12 cellular contexts compared by ENCODE assay signal in genomic region chr19:1181606-1182005, GRCh38. TPM values are rescaled to one million over a fixed set of nuclear protein-coding genes. Genes with fewer than 3 reads are reported as not detected.
DNase-seq lines count a peak whose midpoint lies in the region; ATAC-seq and TF ChIP-seq lines count a peak whose summit lies in the region.
"Had no signal": no experiment of that assay in that cellular context is flagged by ENCODE, and none has a peak within 500 bp of the region (broad histone marks: within the 10 kb centered on the region; RNA-seq: fewer than 3 reads in every experiment).

No MANE protein-coding gene starts in this region.

- H3K36me3 ChIP-seq in HCT116 (ENCODE audit: control insufficient read depth in 1 of 2, insufficient read depth in 2 of 2, low read length in 2 of 2): no peaks in the 10 kb centered on the region
- no peaks in the 10 kb centered on the region for H3K36me3 ChIP-seq in spleen
- H3K36me3 ChIP-seq: esophagus muscularis mucosa had no signal

- no peak overlapping the region for H3K4me3 Mint-ChIP-seq in activated B cell treated with CpG ODN at 0.5 μM for 24 hours
- H3K4me3 Mint-ChIP-seq: brain had no signal

- CTCF ChIA-PET in HCT116 (lab: Charles Lee) (interaction anchor here (3.5 kb wide), 1 partner anchor 69 kb away, joined by 12 read pairs; no protein-coding TSS in a partner anchor), activated B cell treated with CpG ODN at 0.5 μM for 24 hours (lab: Charles Lee) (no interaction called here)

- H3K27ac ChIP-seq in HCT116 (ENCODE audit: low read depth, low read length) (peak overlapping the region; percentile 93), spleen (peak overlapping the region in 5 of 8 donors; percentile 7 to 99 (median 88))
- H3K27ac ChIP-seq: esophagus muscularis mucosa had no signal

- peak overlapping the region; percentile 70 for H3K9ac ChIP-seq in HCT116 (ENCODE audit: low read length)

- no TSS peak for BruUV-seq in HCT116 (replicated peaks; lab: Mats Ljungman, UMichigan)

- peaks cover 13% of the 10 kb centered on the region for H3K4me1 Mint-ChIP-seq in activated B cell treated with CpG ODN at 0.5 μM for 24 hours

- intact Hi-C loops in HCT116 (cut with micrococcal nuclease): loop anchor here (5.0 to 10.0 kb wide), 2 partner anchors 79 to 257 kb away; partner anchors contain the start of genes ARID3A and GPX4
- intact Hi-C loops in activated B cell treated with CpG ODN at 0.5 μM for 24 hours (cut with micrococcal nuclease): no loop called here
- intact Hi-C loops in left colon (cut with DNase I, micrococcal nuclease): loop anchor here in 1 of 2 donors (5.0 kb wide), 1 partner anchor 69 kb away; no protein-coding TSS in a partner anchor
- intact Hi-C loops in spleen (cut with DNase I; ENCODE audit: low total_unique reads): no loop called here

- H3K9me2 ChIP-seq in HCT116 (ENCODE audit: insufficient read depth): no peaks in the 10 kb centered on the region

- no peak for TF ChIP-seq POLR2A in HCT116 (IDR thresholded peaks at IDR 0.05; ENCODE audit: borderline replicate concordance, extremely low read depth, insufficient read depth, insufficient read length)
- no peak for TF ChIP-seq POLR2A in spleen (IDR thresholded peaks at IDR 0.05)

- RAD21 ChIA-PET in HCT116 (lab: Charles Lee; ENCODE audit: low non-redundant PET in 1 of 2, low total read pairs in 2 of 2, uncharacterized antibody in 2 of 2, unreplicated experiment in 2 of 2): no interaction called here

- DNase-seq in HCT116 (ENCODE audit: low read depth, low spot score) (no peak), activated B cell treated with CpG ODN at 0.5 μM for 24 hours (no peak), left colon (peak in 1 of 2 donors; percentile 61), spleen (no peak), midbrain (lab: John Stamatoyannopoulos, UW) (no peak), inferior parietal cortex (ENCODE audit: extremely low spot score) (no peak), kidney glomerular epithelial cell (lab: John Stamatoyannopoulos, UW) (no peak)
- DNase-seq: stimulated activated CD4-positive, alpha-beta T cell treated with anti-CD3 and anti-CD28 coated beads, Interleukin-2, amount 100 ng/mL, for 24 hours; SW 1271 had no signal

- peak overlapping the region; percentile 89 for H3K4me2 ChIP-seq in HCT116 (ENCODE audit: low read length)

- no peaks in the 10 kb centered on the region for H3K79me2 ChIP-seq in HCT116 (ENCODE audit: insufficient read depth, low read length)

- peak overlapping the region; percentile 41 for H3K27ac Mint-ChIP-seq in activated B cell treated with CpG ODN at 0.5 μM for 24 hours

- TF ChIP-seq RAD21 in HCT116 (IDR thresholded peaks at IDR 0.05; ENCODE audit: low read depth): no peak

- no peak overlapping the region for H2AFZ ChIP-seq in HCT116 (ENCODE audit: low read depth, low read length, poor library complexity, severe bottlenecking)

- H3K27me3 Mint-ChIP-seq in activated B cell treated with CpG ODN at 0.5 μM for 24 hours: no peaks in the 10 kb centered on the region

- H3K4me3 ChIP-seq in HCT116 (replicated peaks in 1 of 2; ENCODE audit: low read depth in 1 of 2, low read length in 2 of 2): peak overlapping the region in 1 of 2 experiments; percentile 30; a peak in 1 of 4 replicates
- H3K4me3 ChIP-seq in spleen: no peak overlapping the region
- H3K4me3 ChIP-seq: esophagus muscularis mucosa had no signal

- peak; percentile 32 for ATAC-seq in HCT116
- ATAC-seq in activated B cell treated with CpG ODN at 0.5 μM for 24 hours (ENCODE audit: low read depth): no peak
- ATAC-seq in left colon: peak; percentile 70
- ATAC-seq in GM18520 (IDR thresholded peaks at IDR 0.05; ENCODE audit: unreplicated experiment): no peak

- WGBS in spleen, 5 donors: 78 to 88% (median 80%) methylated on average over 10 to 11 of the region's 11 CpGs

- H3K9me3 ChIP-seq in HCT116 (ENCODE audit: control insufficient read depth in 1 of 2, insufficient read depth in 1 of 2, low read depth in 1 of 2, low read length in 2 of 2) (no peaks in the 10 kb centered on the region), spleen (no peaks in the 10 kb centered on the region)
- H3K9me3 ChIP-seq: esophagus muscularis mucosa had no signal

- no peaks in the 10 kb centered on the region for H3K36me3 Mint-ChIP-seq in activated B cell treated with CpG ODN at 0.5 μM for 24 hours (ENCODE audit: low read depth)
- H3K36me3 Mint-ChIP-seq: brain had no signal

- H3K4me1 ChIP-seq in HCT116 (ENCODE audit: control insufficient read depth in 1 of 2, insufficient read depth in 2 of 2, low read length in 2 of 2): peaks cover 79 to 95% of the 10 kb centered on the region in 2 experiments
- H3K4me1 ChIP-seq in spleen: peaks cover 9 to 86% (median 50%) of the 10 kb centered on the region in 6 donors

- TF ChIP-seq CTCF in HCT116 (IDR thresholded peaks at IDR 0.05 in 2 of 3, conservative IDR thresholded peaks at IDR 0.05 in 1 of 3; ENCODE audit: borderline replicate concordance in 1 of 3, insufficient read depth in 1 of 3, low read depth in 2 of 3, low read length in 2 of 3): no peak
- TF ChIP-seq CTCF in activated B cell treated with CpG ODN at 0.5 μM for 24 hours (IDR thresholded peaks at IDR 0.05): no peak
- no peak for TF ChIP-seq CTCF in spleen (IDR thresholded peaks at IDR 0.05 in 8 of 11, conservative IDR thresholded peaks at IDR 0.05 in 3 of 11)

- H3K27me3 ChIP-seq in HCT116 (ENCODE audit: insufficient read depth, low read length) (no peaks in the 10 kb centered on the region), spleen (replicated peaks in 1 of 7) (no peaks in the 10 kb centered on the region)

- H3K9me3 Mint-ChIP-seq in activated B cell treated with CpG ODN at 0.5 μM for 24 hours: no peaks in the 10 kb centered on the region
- H3K9me3 Mint-ChIP-seq: brain had no signal

- POLR2A ChIA-PET in HCT116 (lab: Charles Lee) (interaction anchor here (1.0 kb wide), 1 partner anchor 77 kb away, joined by 3 read pairs; no protein-coding TSS in a partner anchor), activated B cell treated with CpG ODN at 0.5 μM for 24 hours (lab: Charles Lee) (no interaction called here)

- H4K20me1 ChIP-seq in HCT116 (ENCODE audit: insufficient read depth): no peaks in the 10 kb centered on the region

TF ChIP-seq in HCT116, 20 proteins besides CTCF, POLR2A, EP300 and RAD21:
- TF ChIP-seq, protein P1, sequence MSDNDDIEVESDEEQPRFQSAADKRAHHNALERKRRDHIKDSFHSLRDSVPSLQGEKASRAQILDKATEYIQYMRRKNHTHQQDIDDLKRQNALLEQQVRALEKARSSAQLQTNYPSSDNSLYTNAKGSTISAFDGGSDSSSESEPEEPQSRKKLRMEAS (IDR thresholded peaks at IDR 0.05): peak; percentile 97
- TF ChIP-seq CBX3 (IDR thresholded peaks at IDR 0.05; ENCODE audit: low read depth) (peak; percentile 92; the same call in 1 of the 2 replicates), SIN3A (IDR thresholded peaks at IDR 0.05; ENCODE audit: low read depth) (no peak), YY1 (IDR thresholded peaks at IDR 0.05; ENCODE audit: extremely low read depth, insufficient replicate concordance, low read depth, low read length) (peak; percentile 44), POLR2AphosphoS5 (IDR thresholded peaks at IDR 0.05; ENCODE audit: low read depth, low read length) (peak; percentile 42), SP1 (IDR thresholded peaks at IDR 0.05; ENCODE audit: low read depth) (peak; percentile 85)

RNA-seq across cellular contexts. Expression of gene SBNO2, which starts 7.5 kb away (rescaled TPM):
- 66.4 TPM for total RNA-seq in HCT116 (2021; ENCODE audit: unreplicated experiment)
- polyA plus RNA-seq in HCT116 (2012): 35.8 and 46.2 TPM in 2 replicates
- 111 and 127 TPM in 2 replicates for total RNA-seq in activated B cell treated with CpG ODN at 0.5 μM for 24 hours
- 10 to 100 TPM; 58.6 to 71.9 TPM for total RNA-seq in left colon
- total RNA-seq in spleen: 100 to 1,000 TPM in 5 of 7 donors, 10 to 100 TPM in 2; 51.7 to 230 (median 168) TPM
- 10 to 100 TPM; 16.2 to 62.0 (median 29.8) TPM for polyA plus RNA-seq in spleen

RNA-seq across cellular contexts. Expression of gene STK11, which starts 24.0 kb away (rescaled TPM):
- 86.9 TPM for total RNA-seq in HCT116 (2021; ENCODE audit: unreplicated experiment)
- 67.3 and 71.4 TPM in 2 replicates for polyA plus RNA-seq in HCT116 (2012)
- total RNA-seq in activated B cell treated with CpG ODN at 0.5 μM for 24 hours: 62.0 and 67.6 TPM in 2 replicates
- total RNA-seq in left colon: 10 to 100 TPM; 71.8 to 91.8 TPM
- total RNA-seq in spleen: 10 to 100 TPM; 52.1 to 85.0 (median 75.3) TPM
- polyA plus RNA-seq in spleen: 100 to 1,000 TPM in 1 of 3 donors, 10 to 100 TPM in 2; 44.0 to 107 (median 46.7) TPM

RNA-seq across cellular contexts. Expression of gene CBARP, which starts 56.2 kb away (rescaled TPM):
- total RNA-seq in HCT116 (2021; ENCODE audit: unreplicated experiment) (23.8 TPM), activated B cell treated with CpG ODN at 0.5 μM for 24 hours (0.29 and 0.64 TPM in 2 replicates), left colon (under 1 TPM; 0.21 to 0.50 TPM), spleen (1 to 10 TPM in 1 of 7 donors, under 1 TPM in 5, not detected in 1; 0.12 to 1.2 (median 0.41) TPM)
- polyA plus RNA-seq in HCT116 (2012): 11.1 and 11.8 TPM in 2 replicates
- polyA plus RNA-seq in spleen: under 1 TPM in 2 of 3 donors, not detected in 1; 0.05 to 0.48 TPM

RNA-seq across cellular contexts. Expression of gene ATP5F1D, which starts 59.9 kb away (rescaled TPM):
- 428 TPM for total RNA-seq in HCT116 (2021; ENCODE audit: unreplicated experiment)
- 468 and 508 TPM in 2 replicates for polyA plus RNA-seq in HCT116 (2012)
- 172 and 185 TPM in 2 replicates for total RNA-seq in activated B cell treated with CpG ODN at 0.5 μM for 24 hours
- 100 to 1,000 TPM; 341 to 530 TPM for total RNA-seq in left colon
- total RNA-seq in spleen: 100 to 1,000 TPM in 4 of 7 donors, 10 to 100 TPM in 3; 49.1 to 131 (median 102) TPM
- 100 to 1,000 TPM; 164 to 166 (median 165) TPM for polyA plus RNA-seq in spleen

Comparison
In these comparisons a context has a peak if more than half of its experiments do, and no peak if none do; other contexts are left out.
1. ATAC-seq: peak in HCT116 (single experiment) and left colon (single experiment); none in activated B cell treated with CpG ODN at 0.5 μM for 24 hours (single experiment) and GM18520 (single experiment).
2. RNA of gene CBARP, which starts 56.2 kb away (total RNA-seq): 23.8 TPM in HCT116 (single experiment); 0.29 to 0.64 TPM in activated B cell treated with CpG ODN at 0.5 μM for 24 hours, 0.21 to 0.50 TPM in left colon and 0.12 to 1.2 TPM in spleen; every median in the first group is over 10 times any median in the second.